Comparison of ENCODE assay signal across 18 cellular contexts in genomic region chr11:37973926-37974325, GRCh38.
DNase-seq lines count a peak whose midpoint lies in the region; ATAC-seq, FAIRE-seq and TF ChIP-seq lines count a peak whose summit lies in the region.
"Had no signal": no experiment of that assay in that cellular context is flagged by ENCODE, and none has a peak within 500 bp of the region (broad histone marks: within the 10 kb centered on the region; RNA-seq: fewer than 3 reads in every experiment).

No MANE protein-coding gene starts in this region.

- no peaks in the 10 kb centered on the region for H3K27me3 Mint-ChIP-seq in osteocyte (ENCODE audit: unreplicated experiment)
- H3K27me3 Mint-ChIP-seq: CD4-positive, CD25-positive, alpha-beta regulatory T cell had no signal

- no peak for TF ChIP-seq POLR2A in H54 (IDR thresholded peaks at IDR 0.05; ENCODE audit: low read depth, low read length)

- intact Hi-C loops in left ventricle myocardium inferior (cut with micrococcal nuclease), result no loop called here

- H3K4me3 Mint-ChIP-seq in osteocyte (ENCODE audit: unreplicated experiment), result no peak overlapping the region
- H3K4me3 Mint-ChIP-seq: CD4-positive, CD25-positive, alpha-beta regulatory T cell had no signal

- H3K9me3 Mint-ChIP-seq in osteocyte (ENCODE audit: unreplicated experiment), result peaks cover 2% of the 10 kb centered on the region

- H3K27me3 ChIP-seq in left ventricle myocardium inferior (ENCODE audit: low read depth), result no peaks in the 10 kb centered on the region

- peaks cover 5% of the 10 kb centered on the region for H3K9me3 ChIP-seq in left ventricle myocardium inferior (replicated peaks)
- H3K9me3 ChIP-seq: HAP-1 had no signal

- no peak overlapping the region for H3K4me3 ChIP-seq in fibroblast of pulmonary artery (replicated peaks; ENCODE audit: low read depth, low read length)
- no peak overlapping the region for H3K4me3 ChIP-seq in left ventricle myocardium inferior
- H3K4me3 ChIP-seq: HAP-1 had no signal

- H3K36me3 Mint-ChIP-seq in osteocyte (ENCODE audit: unreplicated experiment), result no peaks in the 10 kb centered on the region
- H3K36me3 Mint-ChIP-seq: CD4-positive, CD25-positive, alpha-beta regulatory T cell had no signal

- no peak overlapping the region for H3K27ac ChIP-seq in left ventricle myocardium inferior (replicated peaks)

- H3K4me1 Mint-ChIP-seq in osteocyte (ENCODE audit: unreplicated experiment), result peaks cover 36% of the 10 kb centered on the region
- H3K4me1 Mint-ChIP-seq: CD4-positive, CD25-positive, alpha-beta regulatory T cell had no signal

- peak overlapping the region; percentile 8 for H3K27ac Mint-ChIP-seq in osteocyte (ENCODE audit: unreplicated experiment)
- H3K27ac Mint-ChIP-seq: CD4-positive, CD25-positive, alpha-beta regulatory T cell had no signal

- no peak for ATAC-seq in GM18909 (IDR thresholded peaks at IDR 0.05; ENCODE audit: poor library complexity, unreplicated experiment)
- ATAC-seq: PC-3 had no signal

- H3K36me3 ChIP-seq in left ventricle myocardium inferior, result no peaks in the 10 kb centered on the region
- H3K36me3 ChIP-seq: HAP-1 had no signal

- FAIRE-seq in H54 (lab: Jason Lieb, UNC), result peak; percentile 15
- FAIRE-seq: HTR-8/SVneo had no signal

- DNase-seq in H54 (ENCODE audit: insufficient read length, low spot score) (no peak), astrocyte of the hippocampus (ENCODE audit: low read depth, low spot score) (peak; percentile 0), fibroblast of pulmonary artery (ENCODE audit: low read depth) (peak; percentile 54), osteocyte (ENCODE audit: extremely low spot score, unreplicated experiment) (no peak), cerebellum (ENCODE audit: low spot score) (no peak), activated T-cell treated with anti-CD3 and anti-CD28 coated beads for 4 hours (no peak), left ventricle myocardium inferior (no peak)
- DNase-seq: CD4-positive, CD25-positive, alpha-beta regulatory T cell; DND-41; GF-D8; NCI-H1436 treated with DMSO at 0.1 percent for 48 hours; NCI-H2107; NCI-H226; NCI-H69; PC-3 had no signal

- TF ChIP-seq CTCF in fibroblast of pulmonary artery (IDR thresholded peaks at IDR 0.05; ENCODE audit: low read length, missing control alignments) (no peak), osteocyte (IDR thresholded peaks at IDR 0.05) (no peak), left ventricle myocardium inferior (IDR thresholded peaks at IDR 0.05; ENCODE audit: borderline replicate concordance) (no peak)

- no peaks in the 10 kb centered on the region for H3K4me1 ChIP-seq in left ventricle myocardium inferior
- H3K4me1 ChIP-seq: HAP-1 had no signal

Comparison
In these comparisons a context has a peak if more than half of its experiments do, and no peak if none do; other contexts are left out.
1. DNase-seq: peak in astrocyte of the hippocampus (single experiment) and fibroblast of pulmonary artery (single experiment); none in H54 (single experiment), osteocyte (single experiment), cerebellum (single experiment), activated T-cell treated with anti-CD3 and anti-CD28 coated beads for 4 hours (single experiment) and left ventricle myocardium inferior (single experiment).